13 cellular contexts compared by ENCODE assay signal in the genomic region with DNA sequence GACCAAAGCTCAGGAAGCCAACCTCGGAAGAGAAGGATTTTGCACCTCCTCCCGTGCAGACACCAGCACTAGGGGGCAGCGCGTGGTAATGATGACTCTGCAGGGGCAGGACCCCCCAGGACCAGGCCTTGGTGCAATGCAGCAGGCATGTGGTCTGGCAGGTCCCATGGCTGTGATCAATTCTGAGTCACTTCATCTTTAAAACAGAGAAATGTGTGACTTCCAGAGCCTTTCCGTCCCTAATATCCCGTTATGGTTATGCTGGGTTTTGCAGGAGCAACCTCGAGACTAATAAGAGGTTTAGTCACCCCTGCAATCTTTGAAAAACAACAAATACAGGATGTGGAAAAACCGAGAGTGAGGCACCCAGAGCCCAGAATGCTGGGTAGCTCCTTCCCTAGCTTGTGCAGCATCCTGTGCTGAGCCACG. TPM values are rescaled to one million over a fixed set of nuclear protein-coding genes. Genes with fewer than 3 reads are reported as not detected.
A peak's percentile ranks its signal among the peaks of the same experiment; 100 is the strongest.
DNase-seq lines count a peak whose midpoint lies in the region; ATAC-seq, FAIRE-seq and TF ChIP-seq lines count a peak whose summit lies in the region.
"Had no signal": no experiment of that assay in that cellular context is flagged by ENCODE, and none has a peak within 500 bp of the region (broad histone marks: within the 10 kb centered on the region; RNA-seq: fewer than 3 reads in every experiment).

No MANE protein-coding gene starts in this region.

- H3K36me3 ChIP-seq in BJ (ENCODE audit: control insufficient read depth, insufficient read depth, low read length) (peaks cover 1% of the 10 kb centered on the region; the same call in 1 of the 2 replicates), K562 (ENCODE audit: control insufficient read depth, insufficient read depth, low read length) (peaks cover 10% of the 10 kb centered on the region; the same call in 2 of the 3 replicates)

- BruUV-seq in K562 (replicated peaks; lab: Mats Ljungman, UMichigan): no TSS peak

- no peaks in the 10 kb centered on the region for H3K9me3 ChIP-seq in K562 (replicated peaks; ENCODE audit: control insufficient read depth, insufficient read depth, low read depth, low read length)

- H3K27ac ChIP-seq in K562 (ENCODE audit: extremely low read depth, low read depth, low read length): no peak overlapping the region

- CTCF ChIA-PET in BJ (lab: Yijun Ruan, JAX) (no interaction called here), K562 (lab: Yijun Ruan, JAX; ENCODE audit: low intra/inter-chr PET ratio) (no interaction called here)

- H3K27me3 ChIP-seq in BJ (ENCODE audit: control insufficient read depth, insufficient read depth, low read length): no peaks in the 10 kb centered on the region; the same call in 1 of the 2 replicates
- H3K27me3 ChIP-seq in K562 (ENCODE audit: control insufficient read depth in 2 of 2, insufficient read depth in 2 of 2, low read length in 2 of 2): peaks cover 6 to 7% of the 10 kb centered on the region in 2 experiments; a peak in 1 of 5 replicates

- H2AFZ ChIP-seq in K562 (ENCODE audit: low read depth, low read length): no peak overlapping the region

- 76% methylated on average over 9 of the region's 9 CpGs for WGBS in K562 (ENCODE audit: insufficient coverage, low coverage, missing lambda C conversion rate)

- intact Hi-C loops in K562 (cut with micrococcal nuclease): no loop called here

- FAIRE-seq in K562 (lab: Jason Lieb, UNC): no peak

- TF ChIP-seq POLR2A in K562 (conservative IDR thresholded peaks at IDR 0.05) (no peak), erythroblast (IDR thresholded peaks at IDR 0.05; ENCODE audit: low read length) (no peak)

- H3K9me1 ChIP-seq in K562 (ENCODE audit: control insufficient read depth, insufficient read depth, low read length): no peaks in the 10 kb centered on the region

- POLR2A ChIA-PET in BJ (lab: Charles Lee) (no interaction called here), K562 (lab: Yijun Ruan, JAX) (interaction anchor here (0.6 to 0.9 kb wide), 3 partner anchors 9 to 250 kb away, joined by 3 to 4 read pairs (median 3); no protein-coding TSS in a partner anchor)

- no peaks in the 10 kb centered on the region for H4K20me1 ChIP-seq in K562 (replicated peaks; ENCODE audit: control insufficient read depth, insufficient read depth, low read length)

- in situ Hi-C loops in K562 (cut with MboI): loop anchor here (25.0 kb wide), 1 partner anchor 338 kb away; no protein-coding TSS in a partner anchor

- H3K79me2 ChIP-seq in K562 (ENCODE audit: control insufficient read depth, insufficient read depth, low read length): no peaks in the 10 kb centered on the region

- H3K4me3 ChIP-seq in BJ (ENCODE audit: low read depth, low read length) (no peak overlapping the region), K562 (no peak overlapping the region)

- ATAC-seq in K562 (peak; percentile 66), HG02885 (IDR thresholded peaks at IDR 0.05; ENCODE audit: poor library complexity, unreplicated experiment) (no peak)
- ATAC-seq: left ventricle myocardium superior had no signal

- no peak overlapping the region for H3K4me2 ChIP-seq in K562 (ENCODE audit: insufficient read depth, low read length)

- no peaks in the 10 kb centered on the region for H3K4me1 ChIP-seq in K562 (replicated peaks in 1 of 2; ENCODE audit: control insufficient read depth in 2 of 2, insufficient read depth in 2 of 2, low read length in 2 of 2)

- no peak for TF ChIP-seq RAD21 in K562 (CRISPR knock-in tag; conservative IDR thresholded peaks at IDR 0.05 in 1 of 2, IDR thresholded peaks at IDR 0.05 in 1 of 2)

- peak; percentile 30; the same call in 1 of the 2 replicates for TF ChIP-seq CTCF in BJ (IDR thresholded peaks at IDR 0.05; ENCODE audit: insufficient read depth, low read depth, low read length)
- TF ChIP-seq CTCF in K562 (IDR thresholded peaks at IDR 0.05 in 2 of 3, conservative IDR thresholded peaks at IDR 0.05 in 1 of 3; ENCODE audit: insufficient read depth in 2 of 3, low read depth in 1 of 3, low read length in 3 of 3): peak; percentile 32 to 58 (median 37)

- no peak for TF ChIP-seq EP300 in K562 (IDR thresholded peaks at IDR 0.05; ENCODE audit: low read length)

- peak; percentile 31 for DNase-seq in BJ (ENCODE audit: low read depth)
- peak; percentile 84 for DNase-seq in HS-5 (ENCODE audit: low read depth)
- peak; percentile 16 to 35 (median 30) for DNase-seq in K562 (ENCODE audit: extremely low read depth in 1 of 4, low spot score in 3 of 4)
- DNase-seq in lung microvascular endothelial cell (ENCODE audit: low read depth in 2 of 2): peak; percentile 26 to 86
- no peak for DNase-seq in NCI-H2227 treated with DMSO at 0.1 percent for 48 hours (lab: John Stamatoyannopoulos, UW)
- DNase-seq in activated CD4-positive, alpha-beta T cell treated with anti-CD3 and anti-CD28 coated beads, Interleukin-2, amount 50 U/mL, for 1 hour: no peak
- DNase-seq in erythroblast (lab: John Stamatoyannopoulos, UW): no peak
- DNase-seq: activated CD4-positive, alpha-beta memory T cell treated with anti-CD3 and anti-CD28 coated beads for 36 hours; activated naive CD8-positive, alpha-beta T cell treated with anti-CD3 and anti-CD28 coated beads, Interleukin-2, amount 10 ng/mL, durations not matched to agents 7 days and 5 days; left ventricle myocardium superior; SHP77 treated with DMSO at 0.1 percent for 48 hours had no signal

- no peak overlapping the region for H3K9ac ChIP-seq in K562 (ENCODE audit: insufficient read depth in 1 of 2, low read depth in 2 of 2, low read length in 2 of 2)

TF ChIP-seq in K562, 482 proteins besides CTCF, POLR2A, EP300 and RAD21:
- TF ChIP-seq CREM (IDR thresholded peaks at IDR 0.05; ENCODE audit: low read depth) (0 out of 2 replicates have a peak, but pooled peaks have one; percentile 8), NELFE (IDR thresholded peaks at IDR 0.05; ENCODE audit: insufficient read depth, insufficient read length) (no peak), NFE2 (IDR thresholded peaks at IDR 0.05; ENCODE audit: low read depth) (peak; percentile 37; the same call in 1 of the 2 replicates), YBX1 (IDR thresholded peaks at IDR 0.05) (no peak), ZSCAN29 (IDR thresholded peaks at IDR 0.05) (no peak)
- TF ChIP-seq, protein P1, sequence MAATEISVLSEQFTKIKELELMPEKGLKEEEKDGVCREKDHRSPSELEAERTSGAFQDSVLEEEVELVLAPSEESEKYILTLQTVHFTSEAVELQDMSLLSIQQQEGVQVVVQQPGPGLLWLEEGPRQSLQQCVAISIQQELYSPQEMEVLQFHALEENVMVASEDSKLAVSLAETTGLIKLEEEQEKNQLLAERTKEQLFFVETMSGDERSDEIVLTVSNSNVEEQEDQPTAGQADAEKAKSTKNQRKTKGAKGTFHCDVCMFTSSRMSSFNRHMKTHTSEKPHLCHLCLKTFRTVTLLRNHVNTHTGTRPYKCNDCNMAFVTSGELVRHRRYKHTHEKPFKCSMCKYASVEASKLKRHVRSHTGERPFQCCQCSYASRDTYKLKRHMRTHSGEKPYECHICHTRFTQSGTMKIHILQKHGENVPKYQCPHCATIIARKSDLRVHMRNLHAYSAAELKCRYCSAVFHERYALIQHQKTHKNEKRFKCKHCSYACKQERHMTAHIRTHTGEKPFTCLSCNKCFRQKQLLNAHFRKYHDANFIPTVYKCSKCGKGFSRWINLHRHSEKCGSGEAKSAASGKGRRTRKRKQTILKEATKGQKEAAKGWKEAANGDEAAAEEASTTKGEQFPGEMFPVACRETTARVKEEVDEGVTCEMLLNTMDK (IDR thresholded peaks at IDR 0.05; ENCODE audit: borderline replicate concordance, insufficient read depth, low read depth, low read length, poor library complexity, severe bottlenecking): peak; percentile 3

RNA-seq across cellular contexts. Expression of a gene that starts 30.2 kb away (rescaled TPM):
- not detected in 2 replicates for polyA plus RNA-seq in BJ (2011; rRNA removed)
- not detected in 2 replicates for polyA minus RNA-seq in BJ (2011; rRNA and poly(A)+ RNA removed)
- total RNA-seq in K562 (2011; cell fraction: chromatin; rRNA removed; ENCODE audit: low replicate concordance): not detected in 2 replicates
- total RNA-seq in K562 (2011; cell fraction: nucleolus; rRNA removed): not detected in 2 replicates
- total RNA-seq in K562 (2011; cell fraction: nucleoplasm; rRNA removed): not detected in 2 replicates
- not detected in 2 replicates for total RNA-seq in K562 (2014; rRNA removed)
- total RNA-seq in K562 (2014; rRNA removed; fragmentation: Illumina TruSeq; extraction: Trizol): not detected in 2 replicates
- total RNA-seq in K562 (2015; rRNA removed; fragmentation: Illumina TruSeq; extraction: Trizol): not detected in 2 replicates
- total RNA-seq in K562 (2021): not detected in 2 replicates
- not detected in 2 replicates for polyA plus RNA-seq in K562 (2011; rRNA removed)
- not detected in 2 replicates for polyA plus RNA-seq in K562 (2011; cell fraction: cytosol; rRNA removed)
- not detected in 2 replicates for polyA plus RNA-seq in K562 (2011; cell fraction: nucleus; rRNA removed)
- polyA plus RNA-seq in K562 (2012): 0.07 TPM in 1 of 2 replicates, not detected in the other
- not detected in 2 replicates for polyA plus RNA-seq in K562 (2014; fragmentation: Illumina TruSeq; extraction: Trizol)
- polyA plus RNA-seq in K562 (2014; fragmentation: Nextera tagmentation; extraction: Ambion mirVana): not detected
- polyA plus RNA-seq in K562 (2014; rRNA removed): not detected in 2 replicates
- polyA minus RNA-seq in K562 (2011; rRNA and poly(A)+ RNA removed): not detected in 2 replicates
- not detected in 2 replicates for polyA minus RNA-seq in K562 (2011; cell fraction: cytosol; rRNA and poly(A)+ RNA removed)
- polyA minus RNA-seq in K562 (2011; cell fraction: nucleus; rRNA and poly(A)+ RNA removed): not detected in 2 replicates
- total RNA-seq in lung microvascular endothelial cell: not detected in 2 replicates
- total RNA-seq: activated CD4-positive, alpha-beta memory T cell treated with anti-CD3 and anti-CD28 coated beads for 36 hours; activated naive CD8-positive, alpha-beta T cell treated with anti-CD3 and anti-CD28 coated beads, Interleukin-2, amount 10 ng/mL, durations not matched to agents 7 days and 5 days; left ventricle myocardium superior; posterior vena cava had no signal

Comparison
In these comparisons a context has a peak if more than half of its experiments do, and no peak if none do; other contexts are left out.
1. DNase-seq: peak in BJ (single experiment), HS-5 (single experiment), K562 (4 of 4) and lung microvascular endothelial cell (2 of 2); none in NCI-H2227 treated with DMSO at 0.1 percent for 48 hours (single experiment), activated CD4-positive, alpha-beta T cell treated with anti-CD3 and anti-CD28 coated beads, Interleukin-2, amount 50 U/mL, for 1 hour (single experiment) and erythroblast (0 of 2).